Comparison of ENCODE assay signal across 8 cellular contexts in the genomic region with DNA sequence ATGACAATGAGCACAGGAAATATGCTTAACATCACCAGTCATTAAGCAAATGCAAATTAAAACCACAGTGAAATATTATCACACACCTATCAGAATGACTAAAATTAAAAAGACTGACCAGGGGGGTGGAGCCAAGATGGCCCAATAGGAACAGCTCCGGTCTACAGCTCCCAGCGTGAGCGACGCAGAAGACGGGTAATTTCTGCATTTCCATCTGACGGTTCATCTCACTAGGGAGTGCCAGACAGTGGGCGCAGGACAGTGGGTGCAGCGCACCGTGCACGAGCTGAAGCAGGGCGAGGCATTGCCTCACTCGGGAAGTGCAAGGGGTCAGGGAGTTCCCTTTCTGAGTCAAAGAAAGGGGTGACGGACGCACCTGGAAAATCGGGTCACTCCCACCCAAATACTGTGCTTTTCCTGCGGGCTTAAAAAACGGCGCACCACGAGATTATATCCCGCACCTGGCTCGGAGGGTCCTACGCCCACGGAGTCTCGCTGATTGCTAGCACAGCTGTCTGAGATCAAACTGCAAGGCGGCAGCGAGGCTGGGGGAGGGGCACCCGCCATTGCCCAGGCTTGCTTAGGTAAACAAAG. TPM values are rescaled to one million over a fixed set of nuclear protein-coding genes. Genes with fewer than 3 reads are reported as not detected.
DNase-seq lines count a peak whose midpoint lies in the region; ATAC-seq, FAIRE-seq and TF ChIP-seq lines count a peak whose summit lies in the region.
"Not testable (repeated sequence)": the region's sequence is repeated elsewhere in the genome, so short reads cannot be mapped to it uniquely, and the experiment has no call there.

No MANE protein-coding gene starts in this region.

- not testable (repeated sequence) for TF ChIP-seq POLR2A in A549 (IDR thresholded peaks at IDR 0.05; ENCODE audit: low read length)

- not testable (repeated sequence) for H3K27me3 ChIP-seq in naive thymus-derived CD4-positive, alpha-beta T cell (ENCODE audit: control insufficient read depth in 2 of 2, insufficient read depth in 2 of 2, low read length in 2 of 2)

- H3K4me1 Mint-ChIP-seq in WTC11: peaks cover 11% of the 10 kb centered on the region
- H3K4me1 Mint-ChIP-seq in activated naive CD4-positive, alpha-beta T cell treated with anti-CD3 and anti-CD28 coated beads, Interleukin-2, amount 10 ng/mL, durations not matched to agents 7 days and 5 days: not testable (repeated sequence)
- H3K4me1 Mint-ChIP-seq in naive thymus-derived CD4-positive, alpha-beta T cell: peaks cover 0 to 14% (median 0%) of the 10 kb centered on the region in 7 donors

- H3K36me3 ChIP-seq in OCI-LY7 (ENCODE audit: insufficient read depth, low read length); naive thymus-derived CD4-positive, alpha-beta T cell (ENCODE audit: control insufficient read depth in 2 of 3, insufficient read depth in 3 of 3, low read length in 3 of 3): not testable (repeated sequence)

- peak in 1 of 2 experiments; percentile 34 for DNase-seq in A549 (ENCODE audit: low read depth in 1 of 2, low spot score in 1 of 2)
- peak; percentile 66 for DNase-seq in OCI-LY7 (ENCODE audit: low spot score)
- not testable (repeated sequence) for DNase-seq in WTC11 (ENCODE audit: low spot score); activated naive CD4-positive, alpha-beta T cell treated with anti-CD3 and anti-CD28 coated beads, Interleukin-2, amount 10 ng/mL, durations not matched to agents 7 days and 5 days
- DNase-seq in naive thymus-derived CD4-positive, alpha-beta T cell: peak in 1 of 9 donors; percentile 6

- CTCF ChIA-PET in A549 (lab: Yijun Ruan, JAX); OCI-LY7 (lab: Charles Lee; ENCODE audit: unreplicated experiment); activated naive CD4-positive, alpha-beta T cell treated with anti-CD3 and anti-CD28 coated beads, Interleukin-2, amount 10 ng/mL, durations not matched to agents 7 days and 5 days (lab: Charles Lee); naive thymus-derived CD4-positive, alpha-beta T cell (lab: Charles Lee): not testable (repeated sequence)
- CTCF ChIA-PET in WTC11 (lab: Charles Lee): interaction anchor here (1.0 kb wide), 1 partner anchor 44 kb away, joined by 3 read pairs; no protein-coding TSS in a partner anchor

- TF ChIP-seq CTCF in A549 (IDR thresholded peaks at IDR 0.05); OCI-LY7 (conservative IDR thresholded peaks at IDR 0.05; ENCODE audit: low read length); WTC11 (IDR thresholded peaks at IDR 0.05): not testable (repeated sequence)

- H3K36me3 Mint-ChIP-seq in WTC11; activated naive CD4-positive, alpha-beta T cell treated with anti-CD3 and anti-CD28 coated beads, Interleukin-2, amount 10 ng/mL, durations not matched to agents 7 days and 5 days; naive thymus-derived CD4-positive, alpha-beta T cell: not testable (repeated sequence)

- POLR2A ChIA-PET in A549 (lab: Yijun Ruan, JAX): interaction anchor here (0.6 kb wide), 1 partner anchor 40 kb away, joined by 3 read pairs; no protein-coding TSS in a partner anchor
- POLR2A ChIA-PET in OCI-LY7 (lab: Charles Lee); WTC11 (lab: Charles Lee); naive thymus-derived CD4-positive, alpha-beta T cell (lab: Charles Lee): not testable (repeated sequence)

- not testable (repeated sequence) for TF ChIP-seq RAD21 in A549 (conservative IDR thresholded peaks at IDR 0.05 in 1 of 2, IDR thresholded peaks at IDR 0.05 in 1 of 2)

- not testable (repeated sequence) for TF ChIP-seq EP300 in A549 (IDR thresholded peaks at IDR 0.05)

- WGBS in A549 (ENCODE audit: missing lambda C conversion rate): under 1% methylated on average over 15 of the region's 27 CpGs

- H3K9me3 ChIP-seq in A549; OCI-LY7 (ENCODE audit: low read length); naive thymus-derived CD4-positive, alpha-beta T cell (ENCODE audit: control insufficient read depth in 2 of 3, low read length in 3 of 3): not testable (repeated sequence)

- H4K20me1 ChIP-seq in OCI-LY7 (ENCODE audit: insufficient read depth, low read length): not testable (repeated sequence)

- H3K4me2 ChIP-seq in A549 (peak overlapping the region; percentile 58), OCI-LY7 (ENCODE audit: low read length) (peak overlapping the region; percentile 42; the same call in 1 of the 2 replicates)

- H2AFZ ChIP-seq in OCI-LY7 (ENCODE audit: low read length): peak overlapping the region; percentile 73

- H3K4me3 ChIP-seq in A549 (peak overlapping the region; percentile 54), OCI-LY7 (ENCODE audit: low read depth, low read length, poor library complexity, severe bottlenecking) (peak overlapping the region; percentile 50)
- not testable (repeated sequence) for H3K4me3 ChIP-seq in naive thymus-derived CD4-positive, alpha-beta T cell (ENCODE audit: low read length)

- not testable (repeated sequence) for H3K79me2 ChIP-seq in OCI-LY7 (ENCODE audit: insufficient read depth, low read depth, low read length)

- BruUV-seq in OCI-LY7 (replicated peaks; lab: Mats Ljungman, UMichigan): not testable (repeated sequence)

- peak overlapping the region in 1 of 2 experiments; percentile 53; a peak in 3 of 6 replicates for H3K27ac ChIP-seq in A549
- H3K27ac ChIP-seq in OCI-LY7 (ENCODE audit: low read depth, low read length, poor library complexity, severe bottlenecking): peak overlapping the region; percentile 49
- not testable (repeated sequence) for H3K27ac ChIP-seq in naive thymus-derived CD4-positive, alpha-beta T cell (ENCODE audit: low read depth, low read length)

- not testable (repeated sequence) for FAIRE-seq in A549 (lab: Jason Lieb, UNC)

- H3K27me3 Mint-ChIP-seq in WTC11 (ENCODE audit: low read depth): peaks cover 77% of the 10 kb centered on the region
- peaks cover 14% of the 10 kb centered on the region for H3K27me3 Mint-ChIP-seq in activated naive CD4-positive, alpha-beta T cell treated with anti-CD3 and anti-CD28 coated beads, Interleukin-2, amount 10 ng/mL, durations not matched to agents 7 days and 5 days
- H3K27me3 Mint-ChIP-seq in naive thymus-derived CD4-positive, alpha-beta T cell: peaks cover 0 to 23% (median 0%) of the 10 kb centered on the region in 5 donors

- H3K4me1 ChIP-seq in A549; OCI-LY7 (ENCODE audit: insufficient read depth, low read length, poor library complexity, severe bottlenecking); naive thymus-derived CD4-positive, alpha-beta T cell (ENCODE audit: control insufficient read depth in 2 of 2, insufficient read depth in 2 of 2, low read length in 2 of 2): not testable (repeated sequence)

- not testable (repeated sequence) for H3K9me3 Mint-ChIP-seq in WTC11; activated naive CD4-positive, alpha-beta T cell treated with anti-CD3 and anti-CD28 coated beads, Interleukin-2, amount 10 ng/mL, durations not matched to agents 7 days and 5 days; naive thymus-derived CD4-positive, alpha-beta T cell

- intact Hi-C loops in OCI-LY7 (cut with micrococcal nuclease; ENCODE audit: unreplicated experiment); naive thymus-derived CD4-positive, alpha-beta T cell (cut with micrococcal nuclease): not testable (repeated sequence)

- not testable (repeated sequence) for H3K9me2 ChIP-seq in OCI-LY7 (ENCODE audit: insufficient read depth, low read length)

- peak in 1 of 2 experiments; percentile 72; a peak in 4 of 6 replicates for ATAC-seq in A549
- ATAC-seq in GM18520 (IDR thresholded peaks at IDR 0.05; ENCODE audit: unreplicated experiment): peak; percentile 84
- ATAC-seq in HG03520 (IDR thresholded peaks at IDR 0.05; ENCODE audit: unreplicated experiment): peak; percentile 56
- ATAC-seq in WTC11; naive thymus-derived CD4-positive, alpha-beta T cell: not testable (repeated sequence)
- ATAC-seq in esophagus mucosa: peak; percentile 26

- not testable (repeated sequence) for H3K27ac Mint-ChIP-seq in WTC11
- H3K27ac Mint-ChIP-seq in activated naive CD4-positive, alpha-beta T cell treated with anti-CD3 and anti-CD28 coated beads, Interleukin-2, amount 10 ng/mL, durations not matched to agents 7 days and 5 days: peak overlapping the region; percentile 79
- peak overlapping the region in 4 of 9 donors; percentile 58 to 89 (median 65) for H3K27ac Mint-ChIP-seq in naive thymus-derived CD4-positive, alpha-beta T cell

- H3K4me3 Mint-ChIP-seq in WTC11: peak overlapping the region; percentile 84
- H3K4me3 Mint-ChIP-seq in activated naive CD4-positive, alpha-beta T cell treated with anti-CD3 and anti-CD28 coated beads, Interleukin-2, amount 10 ng/mL, durations not matched to agents 7 days and 5 days: peak overlapping the region; percentile 66
- H3K4me3 Mint-ChIP-seq in naive thymus-derived CD4-positive, alpha-beta T cell: peak overlapping the region; percentile 40 to 85 (median 58)

TF ChIP-seq in WTC11, 78 proteins besides CTCF, POLR2A, EP300 and RAD21:
- TF ChIP-seq GABPB1 (CRISPR knock-in tag; IDR thresholded peaks at IDR 0.05): peak; percentile 46; the same call in 1 of the 2 replicates

RNA-seq across cellular contexts. Expression of a gene that starts 29.1 kb away (rescaled TPM):
- polyA plus RNA-seq in A549 (2011; rRNA removed): 20.8 and 24.5 TPM in 2 replicates
- 10.6 and 11.5 TPM in 2 replicates for polyA plus RNA-seq in A549 (2012; cell fraction: cytosol; rRNA removed)
- 23.4 and 29.7 TPM in 2 replicates for polyA plus RNA-seq in A549 (2012; cell fraction: nucleus; rRNA removed)
- 13.0 to 14.9 TPM (median 13.5 TPM) in 3 replicates for polyA plus RNA-seq in A549 (2017; fragmentation: RNase III; extraction: RNeasy Plus Mini Kit Qiagen cat#74134 plus additional on column Dnase treatment)
- 27.2 and 28.1 TPM in 2 replicates for polyA minus RNA-seq in A549 (2011; rRNA and poly(A)+ RNA removed)
- 14.0 and 25.8 TPM in 2 replicates for total RNA-seq in OCI-LY7 (2014; rRNA removed; shearing (Covaris generic))
- total RNA-seq in OCI-LY7 (2022): 25.2 and 26.3 TPM in 2 replicates
- total RNA-seq in WTC11 (2021): 9.3 to 11.0 TPM (median 10.5 TPM) in 3 replicates
- 5.3 TPM for total RNA-seq in esophagus mucosa
- 10 to 100 TPM; 16.5 to 57.9 (median 26.2) TPM for total RNA-seq in naive thymus-derived CD4-positive, alpha-beta T cell
- 10 to 100 TPM; 14.8 to 19.0 TPM for polyA plus RNA-seq in naive thymus-derived CD4-positive, alpha-beta T cell
